8 cellular contexts compared by ENCODE assay signal in the genomic region with DNA sequence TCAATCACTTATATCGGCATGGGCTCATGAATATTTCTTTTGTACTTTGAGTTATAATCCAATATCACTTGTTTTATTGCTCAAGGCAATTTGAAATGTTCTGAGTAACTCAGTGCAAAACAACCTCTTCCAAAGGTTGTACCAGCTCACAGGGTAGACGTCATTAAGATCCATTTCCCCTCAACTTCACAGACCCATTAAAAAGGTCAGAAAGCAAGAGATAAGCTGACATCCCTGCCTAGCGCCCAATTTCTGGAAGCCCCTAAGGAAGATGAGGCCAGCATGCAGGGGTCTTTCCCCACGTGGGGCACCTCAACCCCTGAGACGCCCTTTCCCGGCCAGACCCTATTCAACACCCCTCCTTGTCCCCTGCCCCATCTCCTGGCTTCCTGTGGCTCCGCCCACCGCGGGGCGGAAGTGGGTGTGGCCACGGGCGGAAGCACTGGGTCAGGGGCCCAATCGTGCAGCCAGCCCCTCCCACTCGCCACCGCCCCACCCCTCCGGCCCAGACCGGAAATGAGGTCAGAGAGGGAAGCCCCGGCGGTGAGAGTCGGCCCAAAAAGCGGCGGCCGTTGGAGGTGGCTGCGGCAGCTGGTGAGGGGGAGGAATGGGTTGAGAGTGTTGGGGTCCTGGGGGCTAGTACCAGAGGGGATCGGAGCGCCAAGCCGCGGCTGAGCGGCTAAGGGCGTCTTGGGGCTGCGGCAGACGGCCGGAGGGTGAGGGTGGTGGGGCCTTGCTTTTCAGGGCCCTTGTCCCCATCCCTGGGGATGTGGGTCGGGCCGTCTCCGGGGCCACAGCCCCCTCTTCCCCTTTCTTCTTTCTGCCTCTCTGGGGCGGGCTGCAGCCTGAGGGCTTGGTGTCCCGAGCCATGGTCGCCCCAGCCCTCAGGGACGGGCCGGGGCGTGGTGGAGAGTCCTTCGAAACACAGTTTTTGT. TPM values are rescaled to one million over a fixed set of nuclear protein-coding genes. Genes with fewer than 3 reads are reported as not detected.
A peak's percentile ranks its signal among the peaks of the same experiment; 100 is the strongest.
DNase-seq lines count a peak whose midpoint lies in the region; ATAC-seq and TF ChIP-seq lines count a peak whose summit lies in the region.

A gene (plus strand): TSS at position 525 of the 935 bp plus-strand sequence. CDS start 2,442 bp downstream, outside the sequence.

- peak within 1 kb of the TSS; percentile 79 for H3K4me3 ChIP-seq in neural cell (ENCODE audit: low read length)

- H3K4me1 Mint-ChIP-seq in stimulated activated naive CD8-positive, alpha-beta T cell treated with anti-CD3 and anti-CD28 coated beads, Interleukin-15, amount 100 ng/mL, for 72 hours = peaks cover 40% of the 10 kb centered on the region

- H3K27ac Mint-ChIP-seq in stimulated activated naive CD8-positive, alpha-beta T cell treated with anti-CD3 and anti-CD28 coated beads, Interleukin-15, amount 100 ng/mL, for 72 hours = peak within 1 kb of the TSS; percentile 99 to 100

- ATAC-seq in stimulated activated naive CD8-positive, alpha-beta T cell treated with anti-CD3 and anti-CD28 coated beads, Interleukin-15, amount 100 ng/mL, for 72 hours = peak; percentile 94

- H3K9ac ChIP-seq in neural cell (ENCODE audit: low read length) = peak within 1 kb of the TSS; percentile 93

- TF ChIP-seq RAD21 in neural cell (conservative IDR thresholded peaks at IDR 0.05) = peak; percentile 42

- H3K4me2 ChIP-seq in neural cell (ENCODE audit: low read length) = peak within 1 kb of the TSS; percentile 80

- no peaks in the 10 kb centered on the region for H3K9me2 ChIP-seq in neural cell (ENCODE audit: insufficient read depth, low read length)

- H4K20me1 ChIP-seq in neural cell (ENCODE audit: insufficient read depth) = no peaks in the 10 kb centered on the region

- H3K79me2 ChIP-seq in neural cell (replicated peaks; ENCODE audit: insufficient read depth, low read length) = peaks cover 49% of the 10 kb centered on the region

- no peaks in the 10 kb centered on the region for H3F3A ChIP-seq in neural cell (ENCODE audit: insufficient read depth, low read length, poor library complexity, severe bottlenecking)

- H3K27ac ChIP-seq in neural cell (ENCODE audit: low read length) = peak within 1 kb of the TSS; percentile 80

- TF ChIP-seq POLR2A in Raji (IDR thresholded peaks at IDR 0.05; ENCODE audit: insufficient read depth, low read depth, low read length) = peak; percentile 80

- no peaks in the 10 kb centered on the region for H3K9me3 ChIP-seq in neural cell (ENCODE audit: low read length)

- DNase-seq in ELR (ENCODE audit: low read depth) = peak; percentile 92
- peak; percentile 78 for DNase-seq in H4 (ENCODE audit: low spot score)
- peak; percentile 90 for DNase-seq in LoVo (ENCODE audit: low spot score)
- DNase-seq in activated effector memory CD4-positive, alpha-beta T cell treated with Interleukin-2 at 50 U/mL for 16 hours = peak; percentile 97
- DNase-seq in fibroblast of the conjunctiva (ENCODE audit: low read depth) = peak; percentile 69
- DNase-seq in stimulated activated naive CD8-positive, alpha-beta T cell treated with anti-CD3 and anti-CD28 coated beads, Interleukin-15, amount 100 ng/mL, for 72 hours = peak; percentile 96

- TF ChIP-seq CTCF in neural cell (IDR thresholded peaks at IDR 0.05; ENCODE audit: poor library complexity, severe bottlenecking) = no peak

- H3K27me3 Mint-ChIP-seq in stimulated activated naive CD8-positive, alpha-beta T cell treated with anti-CD3 and anti-CD28 coated beads, Interleukin-15, amount 100 ng/mL, for 72 hours = no peaks in the 10 kb centered on the region

- TF ChIP-seq EP300 in neural cell (conservative IDR thresholded peaks at IDR 0.05; ENCODE audit: poor library complexity, severe bottlenecking) = no peak

- H2AFZ ChIP-seq in neural cell (ENCODE audit: low read depth, low read length) = peak within 1 kb of the TSS; percentile 94

- H3K9me3 Mint-ChIP-seq in stimulated activated naive CD8-positive, alpha-beta T cell treated with anti-CD3 and anti-CD28 coated beads, Interleukin-15, amount 100 ng/mL, for 72 hours = peaks cover 7 to 9% of the 10 kb centered on the region in 2 donors

- H3K4me3 Mint-ChIP-seq in stimulated activated naive CD8-positive, alpha-beta T cell treated with anti-CD3 and anti-CD28 coated beads, Interleukin-15, amount 100 ng/mL, for 72 hours = peak within 1 kb of the TSS; percentile 92 to 99

- H3K27me3 ChIP-seq in neural cell (ENCODE audit: insufficient read depth, low read depth, low read length) = peaks cover 4% of the 10 kb centered on the region

- H3K36me3 ChIP-seq in neural cell (ENCODE audit: insufficient read depth, low read length) = no peaks in the 10 kb centered on the region

TF ChIP-seq in neural cell, 6 proteins besides CTCF, POLR2A, EP300 and RAD21:
- peak; percentile 37 for TF ChIP-seq SMC3 (conservative IDR thresholded peaks at IDR 0.05; ENCODE audit: poor library complexity)
- TF ChIP-seq, protein P1, sequence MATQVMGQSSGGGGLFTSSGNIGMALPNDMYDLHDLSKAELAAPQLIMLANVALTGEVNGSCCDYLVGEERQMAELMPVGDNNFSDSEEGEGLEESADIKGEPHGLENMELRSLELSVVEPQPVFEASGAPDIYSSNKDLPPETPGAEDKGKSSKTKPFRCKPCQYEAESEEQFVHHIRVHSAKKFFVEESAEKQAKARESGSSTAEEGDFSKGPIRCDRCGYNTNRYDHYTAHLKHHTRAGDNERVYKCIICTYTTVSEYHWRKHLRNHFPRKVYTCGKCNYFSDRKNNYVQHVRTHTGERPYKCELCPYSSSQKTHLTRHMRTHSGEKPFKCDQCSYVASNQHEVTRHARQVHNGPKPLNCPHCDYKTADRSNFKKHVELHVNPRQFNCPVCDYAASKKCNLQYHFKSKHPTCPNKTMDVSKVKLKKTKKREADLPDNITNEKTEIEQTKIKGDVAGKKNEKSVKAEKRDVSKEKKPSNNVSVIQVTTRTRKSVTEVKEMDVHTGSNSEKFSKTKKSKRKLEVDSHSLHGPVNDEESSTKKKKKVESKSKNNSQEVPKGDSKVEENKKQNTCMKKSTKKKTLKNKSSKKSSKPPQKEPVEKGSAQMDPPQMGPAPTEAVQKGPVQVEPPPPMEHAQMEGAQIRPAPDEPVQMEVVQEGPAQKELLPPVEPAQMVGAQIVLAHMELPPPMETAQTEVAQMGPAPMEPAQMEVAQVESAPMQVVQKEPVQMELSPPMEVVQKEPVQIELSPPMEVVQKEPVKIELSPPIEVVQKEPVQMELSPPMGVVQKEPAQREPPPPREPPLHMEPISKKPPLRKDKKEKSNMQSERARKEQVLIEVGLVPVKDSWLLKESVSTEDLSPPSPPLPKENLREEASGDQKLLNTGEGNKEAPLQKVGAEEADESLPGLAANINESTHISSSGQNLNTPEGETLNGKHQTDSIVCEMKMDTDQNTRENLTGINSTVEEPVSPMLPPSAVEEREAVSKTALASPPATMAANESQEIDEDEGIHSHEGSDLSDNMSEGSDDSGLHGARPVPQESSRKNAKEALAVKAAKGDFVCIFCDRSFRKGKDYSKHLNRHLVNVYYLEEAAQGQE (IDR thresholded peaks at IDR 0.05; ENCODE audit: borderline replicate concordance) = peak; percentile 54
- no peak for TF ChIP-seq EZH2 (IDR thresholded peaks at IDR 0.05; ENCODE audit: borderline replicate concordance, insufficient read depth, low read length, poor library complexity, severe bottlenecking)
- peak; percentile 96 for TF ChIP-seq POLR2AphosphoS5 (IDR thresholded peaks at IDR 0.05)
- TF ChIP-seq TAF1 (IDR thresholded peaks at IDR 0.05; ENCODE audit: low read depth) = no peak
- peak; percentile 41 for TF ChIP-seq MXI1 (conservative IDR thresholded peaks at IDR 0.05; ENCODE audit: poor library complexity, severe bottlenecking)

RNA-seq across cellular contexts. Expression of the gene that starts here (rescaled TPM):
- total RNA-seq in H4 (2014; rRNA removed; shearing (Covaris generic)) = 25.7 and 33.6 TPM in 2 replicates
- 46.0 and 49.6 TPM in 2 replicates for polyA plus RNA-seq in neural cell
- polyA minus RNA-seq in neural cell = 163 and 189 TPM in 2 replicates

Comparison
In these comparisons a context has a peak if more than half of its experiments do, and no peak if none do; other contexts are left out.
1. Peak in every context shown above with its lines: DNase-seq, ATAC-seq, H3K4me3 ChIP-seq and H3K27ac ChIP-seq.